23 cellular contexts compared by ENCODE assay signal in genomic region chr2:160399880-160400279, GRCh38.
A peak's percentile ranks its signal among the peaks of the same experiment; 100 is the strongest.
DNase-seq lines count a peak whose midpoint lies in the region; ATAC-seq and TF ChIP-seq lines count a peak whose summit lies in the region.
"Had no signal": no experiment of that assay in that cellular context is flagged by ENCODE, and none has a peak within 500 bp of the region (broad histone marks: within the 10 kb centered on the region; RNA-seq: fewer than 3 reads in every experiment).

No MANE protein-coding gene starts in this region.

- H3K27ac Mint-ChIP-seq in activated naive CD4-positive, alpha-beta T cell treated with anti-CD3 and anti-CD28 coated beads, Interleukin-2, amount 50 U/mL, for 24 hours, result no peak overlapping the region
- H3K27ac Mint-ChIP-seq in activated naive CD4-positive, alpha-beta T cell treated with anti-CD3 and anti-CD28 coated beads for 36 hours, result no peak overlapping the region
- H3K27ac Mint-ChIP-seq in T-helper 17 cell (no peak overlapping the region), memory B cell (no peak overlapping the region)
- H3K27ac Mint-ChIP-seq: activated CD4-positive, alpha-beta memory T cell treated with anti-CD3 and anti-CD28 coated beads, Interleukin-2, amount 10 ng/mL, durations not matched to agents 7 days and 5 days; HFFc6; natural killer cell treated with Interleukin-12 subunit alpha and Interleukin-12 subunit beta and Interleukin-15 and Interleukin-18, amount 100 ng/mL, for 72 hours had no signal

- CTCF ChIA-PET in activated naive CD4-positive, alpha-beta T cell treated with anti-CD3 and anti-CD28 coated beads for 36 hours (lab: Charles Lee), result interaction anchor here (0.7 to 1.3 kb wide), 3 partner anchors 23 to 148 kb away, joined by 3 read pairs; no protein-coding TSS in a partner anchor

- DNase-seq in activated naive CD4-positive, alpha-beta T cell treated with anti-CD3 and anti-CD28 coated beads for 36 hours, result no peak
- DNase-seq in T-helper 17 cell, result no peak
- no peak for DNase-seq in memory B cell (ENCODE audit: low spot score in 2 of 2)
- no peak for DNase-seq in cerebellar cortex (ENCODE audit: low spot score)
- no peak for DNase-seq in WERI-Rb-1
- DNase-seq in DMS 273 (lab: John Stamatoyannopoulos, UW; ENCODE audit: unreplicated experiment), result no peak
- DNase-seq: activated CD4-positive, alpha-beta memory T cell treated with anti-CD3 and anti-CD28 coated beads, Interleukin-2, amount 10 ng/mL, durations not matched to agents 7 days and 5 days; CD8-positive, alpha-beta memory T cell; dorsolateral prefrontal cortex; erythroblast; HFFc6; mesendoderm; NCI-H2029 treated with DMSO at 0.1 percent for 48 hours; NCI-H510A; psoas muscle; RPMI8226 had no signal

- H3K27ac ChIP-seq in WERI-Rb-1, result no peak overlapping the region
- H3K27ac ChIP-seq: dorsolateral prefrontal cortex, gastroesophageal sphincter, psoas muscle, skin epidermis, vagina, VCaP had no signal

- peaks cover 55% of the 10 kb centered on the region for H3K4me1 Mint-ChIP-seq in activated naive CD4-positive, alpha-beta T cell treated with anti-CD3 and anti-CD28 coated beads, Interleukin-2, amount 50 U/mL, for 24 hours
- H3K4me1 Mint-ChIP-seq in activated naive CD4-positive, alpha-beta T cell treated with anti-CD3 and anti-CD28 coated beads for 36 hours (ENCODE audit: low read depth), result peaks cover 50% of the 10 kb centered on the region
- peaks cover 32% of the 10 kb centered on the region for H3K4me1 Mint-ChIP-seq in T-helper 17 cell
- H3K4me1 Mint-ChIP-seq in memory B cell, result peaks cover 30% of the 10 kb centered on the region

- ATAC-seq in T-helper 17 cell (peak; percentile 24), memory B cell (ENCODE audit: low read depth) (peak; percentile 45), GM18520 (IDR thresholded peaks at IDR 0.05; ENCODE audit: unreplicated experiment) (no peak)
- ATAC-seq: gastroesophageal sphincter; natural killer cell treated with Interleukin-12 subunit alpha and Interleukin-12 subunit beta and Interleukin-15 and Interleukin-18, amount 100 ng/mL, for 72 hours; psoas muscle had no signal

- H3K4me3 ChIP-seq in WERI-Rb-1 (ENCODE audit: low read depth, low read length), result no peak overlapping the region
- H3K4me3 ChIP-seq: dorsolateral prefrontal cortex, gastroesophageal sphincter, psoas muscle, skin epidermis, vagina had no signal

- no peaks in the 10 kb centered on the region for H3K27me3 Mint-ChIP-seq in activated naive CD4-positive, alpha-beta T cell treated with anti-CD3 and anti-CD28 coated beads, Interleukin-2, amount 50 U/mL, for 24 hours
- no peaks in the 10 kb centered on the region for H3K27me3 Mint-ChIP-seq in activated naive CD4-positive, alpha-beta T cell treated with anti-CD3 and anti-CD28 coated beads for 36 hours (ENCODE audit: low read depth)
- no peaks in the 10 kb centered on the region for H3K27me3 Mint-ChIP-seq in T-helper 17 cell
- no peaks in the 10 kb centered on the region for H3K27me3 Mint-ChIP-seq in memory B cell
- H3K27me3 Mint-ChIP-seq: activated CD4-positive, alpha-beta memory T cell treated with anti-CD3 and anti-CD28 coated beads, Interleukin-2, amount 10 ng/mL, durations not matched to agents 7 days and 5 days; CD8-positive, alpha-beta memory T cell; natural killer cell treated with Interleukin-12 subunit alpha and Interleukin-12 subunit beta and Interleukin-15 and Interleukin-18, amount 100 ng/mL, for 72 hours had no signal

- intact Hi-C loops in activated naive CD4-positive, alpha-beta T cell treated with anti-CD3 and anti-CD28 coated beads for 36 hours (cut with micrococcal nuclease), result no loop called here

- peak overlapping the region; percentile 33 for H3K4me3 Mint-ChIP-seq in activated naive CD4-positive, alpha-beta T cell treated with anti-CD3 and anti-CD28 coated beads, Interleukin-2, amount 50 U/mL, for 24 hours
- H3K4me3 Mint-ChIP-seq in activated naive CD4-positive, alpha-beta T cell treated with anti-CD3 and anti-CD28 coated beads for 36 hours, result no peak overlapping the region
- no peak overlapping the region for H3K4me3 Mint-ChIP-seq in T-helper 17 cell
- H3K4me3 Mint-ChIP-seq in memory B cell, result no peak overlapping the region
- H3K4me3 Mint-ChIP-seq: activated CD4-positive, alpha-beta memory T cell treated with anti-CD3 and anti-CD28 coated beads, Interleukin-2, amount 10 ng/mL, durations not matched to agents 7 days and 5 days; HFFc6; natural killer cell treated with Interleukin-12 subunit alpha and Interleukin-12 subunit beta and Interleukin-15 and Interleukin-18, amount 100 ng/mL, for 72 hours had no signal

- no peaks in the 10 kb centered on the region for H3K36me3 Mint-ChIP-seq in activated naive CD4-positive, alpha-beta T cell treated with anti-CD3 and anti-CD28 coated beads, Interleukin-2, amount 50 U/mL, for 24 hours
- no peaks in the 10 kb centered on the region for H3K36me3 Mint-ChIP-seq in activated naive CD4-positive, alpha-beta T cell treated with anti-CD3 and anti-CD28 coated beads for 36 hours (ENCODE audit: low read depth)
- H3K36me3 Mint-ChIP-seq in T-helper 17 cell (ENCODE audit: low read depth) (no peaks in the 10 kb centered on the region), memory B cell (peaks cover 1% of the 10 kb centered on the region)
- H3K36me3 Mint-ChIP-seq: natural killer cell treated with Interleukin-12 subunit alpha and Interleukin-12 subunit beta and Interleukin-15 and Interleukin-18, amount 100 ng/mL, for 72 hours had no signal

- H3K36me3 ChIP-seq in WERI-Rb-1, result no peaks in the 10 kb centered on the region
- H3K36me3 ChIP-seq: gastroesophageal sphincter, vagina had no signal

- H3K27me3 ChIP-seq in WERI-Rb-1 (ENCODE audit: insufficient read depth, low read depth, severe bottlenecking), result no peaks in the 10 kb centered on the region
- H3K27me3 ChIP-seq: dorsolateral prefrontal cortex, gastroesophageal sphincter, vagina had no signal

- H3K9me3 ChIP-seq in T-helper 17 cell (ENCODE audit: control insufficient read depth, low read length, poor library complexity, severe bottlenecking) (no peaks in the 10 kb centered on the region), WERI-Rb-1 (ENCODE audit: severe bottlenecking) (no peaks in the 10 kb centered on the region)
- H3K9me3 ChIP-seq: gastroesophageal sphincter, psoas muscle, vagina had no signal

- TF ChIP-seq CTCF in WERI-Rb-1 (IDR thresholded peaks at IDR 0.05; ENCODE audit: low read depth, low read length), result no peak

- H3K9me3 Mint-ChIP-seq in activated naive CD4-positive, alpha-beta T cell treated with anti-CD3 and anti-CD28 coated beads, Interleukin-2, amount 50 U/mL, for 24 hours, result no peaks in the 10 kb centered on the region
- no peaks in the 10 kb centered on the region for H3K9me3 Mint-ChIP-seq in activated naive CD4-positive, alpha-beta T cell treated with anti-CD3 and anti-CD28 coated beads for 36 hours
- no peaks in the 10 kb centered on the region for H3K9me3 Mint-ChIP-seq in memory B cell
- H3K9me3 Mint-ChIP-seq: activated CD4-positive, alpha-beta memory T cell treated with anti-CD3 and anti-CD28 coated beads, Interleukin-2, amount 10 ng/mL, durations not matched to agents 7 days and 5 days; CD8-positive, alpha-beta memory T cell; HFFc6; natural killer cell treated with Interleukin-12 subunit alpha and Interleukin-12 subunit beta and Interleukin-15 and Interleukin-18, amount 100 ng/mL, for 72 hours had no signal
